In genomic region chr1:94315552-94316116, GRCh38 we compare ENCODE assay signal across 27 cellular contexts.
DNase-seq lines count a peak whose midpoint lies in the region; ATAC-seq, FAIRE-seq and TF ChIP-seq lines count a peak whose summit lies in the region.
"Had no signal": no experiment of that assay in that cellular context is flagged by ENCODE, and none has a peak within 500 bp of the region (broad histone marks: within the 10 kb centered on the region; RNA-seq: fewer than 3 reads in every experiment).

No MANE protein-coding gene starts in this region.

- H3K4me3 ChIP-seq in kidney (ENCODE audit: low read length in 2 of 2) (peak overlapping the region in 1 of 2 donors; percentile 20), OCI-LY7 (ENCODE audit: low read depth, low read length, poor library complexity, severe bottlenecking) (no peak overlapping the region), colonic mucosa (no peak overlapping the region)
- H3K4me3 ChIP-seq: breast epithelium, stomach, thyroid gland, vagina had no signal

- H3K27ac Mint-ChIP-seq in activated T-helper 1 cell treated with anti-CD3 and anti-CD28 coated beads, Interleukin-12 subunit alpha, Interleukin-12 subunit beta, Interleukin-2, Interleukin-4 antibody, amounts not matched to agents 30 ng/mL and 10 ng/mL and 1 ng/mL, durations not matched to agents 14 hours and 24 hours and 36 hours = no peak overlapping the region
- H3K27ac Mint-ChIP-seq: activated naive CD4-positive, alpha-beta T cell treated with anti-CD3 and anti-CD28 coated beads for 36 hours; activated T-cell treated with anti-CD3 and anti-CD28 coated beads, Interleukin-2, amount 50 U/mL, for 72 hours; H9 had no signal

- no peak for FAIRE-seq in kidney (lab: Jason Lieb, UNC)
- FAIRE-seq: small intestine had no signal

- no peaks in the 10 kb centered on the region for H3K9me3 Mint-ChIP-seq in activated T-helper 1 cell treated with anti-CD3 and anti-CD28 coated beads, Interleukin-12 subunit alpha, Interleukin-12 subunit beta, Interleukin-2, Interleukin-4 antibody, amounts not matched to agents 30 ng/mL and 10 ng/mL and 1 ng/mL, durations not matched to agents 14 hours and 24 hours and 36 hours
- H3K9me3 Mint-ChIP-seq: activated naive CD4-positive, alpha-beta T cell treated with anti-CD3 and anti-CD28 coated beads for 36 hours; activated T-cell treated with anti-CD3 and anti-CD28 coated beads, Interleukin-2, amount 50 U/mL, for 72 hours; CD8-positive, alpha-beta memory T cell; H9 had no signal

- no peak overlapping the region for H3K4me3 Mint-ChIP-seq in activated T-helper 1 cell treated with anti-CD3 and anti-CD28 coated beads, Interleukin-12 subunit alpha, Interleukin-12 subunit beta, Interleukin-2, Interleukin-4 antibody, amounts not matched to agents 30 ng/mL and 10 ng/mL and 1 ng/mL, durations not matched to agents 14 hours and 24 hours and 36 hours
- H3K4me3 Mint-ChIP-seq: activated naive CD4-positive, alpha-beta T cell treated with anti-CD3 and anti-CD28 coated beads for 36 hours; activated T-cell treated with anti-CD3 and anti-CD28 coated beads, Interleukin-2, amount 50 U/mL, for 72 hours; CD8-positive, alpha-beta memory T cell; H9 had no signal

- BruUV-seq in OCI-LY7 (replicated peaks; lab: Mats Ljungman, UMichigan) = no TSS peak

- no peaks in the 10 kb centered on the region for H3K27me3 Mint-ChIP-seq in activated T-helper 1 cell treated with anti-CD3 and anti-CD28 coated beads, Interleukin-12 subunit alpha, Interleukin-12 subunit beta, Interleukin-2, Interleukin-4 antibody, amounts not matched to agents 30 ng/mL and 10 ng/mL and 1 ng/mL, durations not matched to agents 14 hours and 24 hours and 36 hours (ENCODE audit: insufficient read depth)

- H3K27me3 ChIP-seq in colonic mucosa = no peaks in the 10 kb centered on the region
- H3K27me3 ChIP-seq: BE2C, breast epithelium, stomach, thyroid gland, vagina had no signal

- TF ChIP-seq CTCF in VCaP (conservative IDR thresholded peaks at IDR 0.05) = no peak
- TF ChIP-seq CTCF in kidney (IDR thresholded peaks at IDR 0.05; ENCODE audit: borderline replicate concordance, extremely low read depth, insufficient read depth) = no peak
- TF ChIP-seq CTCF in omental fat pad (IDR thresholded peaks at IDR 0.05) = no peak
- no peak for TF ChIP-seq CTCF in OCI-LY7 (conservative IDR thresholded peaks at IDR 0.05; ENCODE audit: low read length)
- TF ChIP-seq CTCF in colonic mucosa (IDR thresholded peaks at IDR 0.05) = no peak

- H3K4me2 ChIP-seq in OCI-LY7 (ENCODE audit: low read length) = no peak overlapping the region
- H3K4me2 ChIP-seq: KMS-11 had no signal

- H3K36me3 Mint-ChIP-seq in activated T-helper 1 cell treated with anti-CD3 and anti-CD28 coated beads, Interleukin-12 subunit alpha, Interleukin-12 subunit beta, Interleukin-2, Interleukin-4 antibody, amounts not matched to agents 30 ng/mL and 10 ng/mL and 1 ng/mL, durations not matched to agents 14 hours and 24 hours and 36 hours (ENCODE audit: low read depth) = no peaks in the 10 kb centered on the region
- H3K36me3 Mint-ChIP-seq: CD8-positive, alpha-beta memory T cell had no signal

- H3K9me3 ChIP-seq in kidney (ENCODE audit: control insufficient read depth in 1 of 2, low read length in 2 of 2) = no peaks in the 10 kb centered on the region
- H3K9me3 ChIP-seq in OCI-LY7 (ENCODE audit: low read length) = no peaks in the 10 kb centered on the region
- H3K9me3 ChIP-seq in colonic mucosa = no peaks in the 10 kb centered on the region
- H3K9me3 ChIP-seq: BE2C, breast epithelium, stomach, thyroid gland, vagina had no signal

- POLR2A ChIA-PET in OCI-LY7 (lab: Charles Lee) = interaction anchor here (1.0 kb wide), 1 partner anchor 16 kb away, joined by 4 read pairs; no protein-coding TSS in a partner anchor

- intact Hi-C loops in kidney (cut with DNase I) (no loop called here), OCI-LY7 (cut with micrococcal nuclease; ENCODE audit: unreplicated experiment) (no loop called here), colonic mucosa (cut with DNase I) (no loop called here)
- intact Hi-C loops in activated T-helper 1 cell treated with anti-CD3 and anti-CD28 coated beads, Interleukin-12 subunit alpha, Interleukin-12 subunit beta, Interleukin-2, Interleukin-4 antibody, amounts not matched to agents 30 ng/mL and 10 ng/mL and 1 ng/mL, durations not matched to agents 14 hours and 24 hours and 36 hours (cut with micrococcal nuclease) = no loop called here

- no peak overlapping the region for H2AFZ ChIP-seq in OCI-LY7 (ENCODE audit: low read length)

- DNase-seq in ELF-1 (ENCODE audit: low read depth, low spot score) (peak; percentile 52), kidney (no peak), omental fat pad (ENCODE audit: low spot score) (no peak), OCI-LY7 (ENCODE audit: low spot score) (no peak), colonic mucosa (no peak)
- no peak for DNase-seq in activated T-helper 1 cell treated with anti-CD3 and anti-CD28 coated beads, Interleukin-12 subunit alpha, Interleukin-12 subunit beta, Interleukin-2, Interleukin-4 antibody, amounts not matched to agents 30 ng/mL and 10 ng/mL and 1 ng/mL, durations not matched to agents 14 hours and 24 hours and 36 hours (ENCODE audit: low spot score)
- DNase-seq: activated CD4-positive, alpha-beta T cell treated with anti-CD3 and anti-CD28 coated beads, Interleukin-2, amount 50 U/mL, for 4 hours; activated naive CD4-positive, alpha-beta T cell treated with anti-CD3 and anti-CD28 coated beads for 36 hours; activated T-cell treated with anti-CD3 and anti-CD28 coated beads, Interleukin-2, amount 50 U/mL, for 72 hours; amniotic stem cell; BE2C; CD8-positive, alpha-beta memory T cell; effector CD4-positive, alpha-beta T cell; H9; NCI-H1436 treated with DMSO at 0.1 percent for 48 hours; NCI-H2107; SHP77 treated with DMSO at 0.1 percent for 48 hours; small intestine; stimulated activated CD4-positive, alpha-beta T cell treated with anti-CD3 and anti-CD28 coated beads, Interleukin-1b, Interleukin-23, amount 100 ng/mL, for 48 hours; stimulated activated CD8-positive, alpha-beta memory T cell treated with anti-CD3 and anti-CD28 coated beads, Interleukin-4, amount 100 ng/mL, for 48 hours; stomach; thyroid gland had no signal

- H3K4me1 ChIP-seq in kidney (ENCODE audit: control insufficient read depth in 1 of 2, insufficient read depth in 1 of 2, low read depth in 1 of 2, low read length in 2 of 2) (peaks cover 22 to 31% of the 10 kb centered on the region in 2 donors), OCI-LY7 (ENCODE audit: insufficient read depth, low read length, poor library complexity, severe bottlenecking) (no peaks in the 10 kb centered on the region), colonic mucosa (no peaks in the 10 kb centered on the region)
- H3K4me1 ChIP-seq: BE2C, breast epithelium, thyroid gland, vagina had no signal

- H3K27ac ChIP-seq in VCaP (peak overlapping the region; percentile 61; the same call in 1 of the 2 replicates), kidney (ENCODE audit: low read depth in 2 of 2, low read length in 2 of 2) (peak overlapping the region; percentile 59 to 85), OCI-LY7 (ENCODE audit: low read depth, low read length, poor library complexity, severe bottlenecking) (no peak overlapping the region), colonic mucosa (no peak overlapping the region)
- H3K27ac ChIP-seq: breast epithelium, KMS-11, stomach, thyroid gland, vagina had no signal

- peak; percentile 51 for ATAC-seq in omental fat pad (ENCODE audit: low FRiP score)
- ATAC-seq in GM21723 (IDR thresholded peaks at IDR 0.05; ENCODE audit: unreplicated experiment) = no peak
- ATAC-seq: activated T-cell treated with anti-CD3 and anti-CD28 coated beads, Interleukin-2, amount 50 U/mL, for 72 hours had no signal

- no peaks in the 10 kb centered on the region for H3K9me2 ChIP-seq in OCI-LY7 (ENCODE audit: insufficient read depth, low read length)

- CTCF ChIA-PET in OCI-LY7 (lab: Charles Lee; ENCODE audit: unreplicated experiment) = no interaction called here

- H3K36me3 ChIP-seq in kidney (ENCODE audit: control insufficient read depth in 1 of 2, insufficient read depth in 2 of 2, low read length in 2 of 2) = no peaks in the 10 kb centered on the region
- H3K36me3 ChIP-seq in OCI-LY7 (ENCODE audit: insufficient read depth, low read length) = no peaks in the 10 kb centered on the region
- H3K36me3 ChIP-seq in colonic mucosa = no peaks in the 10 kb centered on the region
- H3K36me3 ChIP-seq: BE2C, breast epithelium, stomach, thyroid gland, vagina had no signal

- H3K9ac ChIP-seq in kidney (ENCODE audit: low read length in 2 of 2) = peak overlapping the region in 1 of 2 donors; percentile 8
- no peak overlapping the region for H3K9ac ChIP-seq in colonic mucosa (ENCODE audit: low read depth in 2 of 2, low read length in 2 of 2)
- H3K9ac ChIP-seq: KMS-11 had no signal

- no peaks in the 10 kb centered on the region for H3K4me1 Mint-ChIP-seq in activated T-helper 1 cell treated with anti-CD3 and anti-CD28 coated beads, Interleukin-12 subunit alpha, Interleukin-12 subunit beta, Interleukin-2, Interleukin-4 antibody, amounts not matched to agents 30 ng/mL and 10 ng/mL and 1 ng/mL, durations not matched to agents 14 hours and 24 hours and 36 hours (ENCODE audit: low read depth)
- H3K4me1 Mint-ChIP-seq: CD8-positive, alpha-beta memory T cell had no signal

- H3K79me2 ChIP-seq in OCI-LY7 (ENCODE audit: insufficient read depth, low read depth, low read length) = no peaks in the 10 kb centered on the region

- H4K20me1 ChIP-seq in OCI-LY7 (ENCODE audit: insufficient read depth, low read length) = no peaks in the 10 kb centered on the region

Comparison
In these comparisons a context has a peak if more than half of its experiments do, and no peak if none do; other contexts are left out.
1. H3K27ac ChIP-seq: peak in VCaP (single experiment) and kidney (2 of 2); none in OCI-LY7 (single experiment) and colonic mucosa (single experiment).